16 cellular contexts compared by ENCODE assay signal in genomic region chr6:86118271-86118670, GRCh38.
DNase-seq lines count a peak whose midpoint lies in the region; ATAC-seq and TF ChIP-seq lines count a peak whose summit lies in the region.
"Had no signal": no experiment of that assay in that cellular context is flagged by ENCODE, and none has a peak within 500 bp of the region (broad histone marks: within the 10 kb centered on the region; RNA-seq: fewer than 3 reads in every experiment).

No MANE protein-coding gene starts in this region.

- peaks cover 29% of the 10 kb centered on the region for H3K9me3 ChIP-seq in mucosa of descending colon
- H3K9me3 ChIP-seq: BLaER1, Caco-2 had no signal

- H3K4me3 ChIP-seq in mucosa of descending colon = no peak overlapping the region
- H3K4me3 ChIP-seq: BLaER1, GM23338 had no signal

- no peaks in the 10 kb centered on the region for H3K4me1 ChIP-seq in mucosa of descending colon (ENCODE audit: low read depth)
- H3K4me1 ChIP-seq: BLaER1, Caco-2 had no signal

- intact Hi-C loops in mucosa of descending colon (cut with DNase I, micrococcal nuclease) = no loop called here

- peak; percentile 88 for DNase-seq in DMS 273 (lab: John Stamatoyannopoulos, UW; ENCODE audit: unreplicated experiment)
- peak; percentile 31 for DNase-seq in NCI-H1694 treated with DMSO at 0.1 percent for 48 hours (lab: John Stamatoyannopoulos, UW)
- DNase-seq in NCI-H82 (lab: John Stamatoyannopoulos, UW) = peak; percentile 81
- DNase-seq in inferior parietal cortex (ENCODE audit: extremely low spot score) = peak; percentile 5
- no peak for DNase-seq in NCI-H1105 (lab: John Stamatoyannopoulos, UW)
- DNase-seq in kidney glomerular epithelial cell (lab: John Stamatoyannopoulos, UW) = no peak
- DNase-seq in mucosa of descending colon = no peak
- DNase-seq: 8988T; AML-193; Caco-2; CD8-positive, alpha-beta memory T cell; DMS79; H7 had no signal

- H3K36me3 ChIP-seq in mucosa of descending colon (ENCODE audit: low read depth) = no peaks in the 10 kb centered on the region
- H3K36me3 ChIP-seq: BLaER1 had no signal

- no peak for TF ChIP-seq CTCF in mucosa of descending colon (IDR thresholded peaks at IDR 0.05)

- ATAC-seq in mucosa of descending colon (no peak), HG02970 (IDR thresholded peaks at IDR 0.05; ENCODE audit: low FRiP score, unreplicated experiment) (no peak)
- ATAC-seq: GM23338 had no signal

Comparison
In these comparisons a context has a peak if more than half of its experiments do, and no peak if none do; other contexts are left out.
1. DNase-seq: peak in DMS 273 (single experiment), NCI-H1694 treated with DMSO at 0.1 percent for 48 hours (single experiment), NCI-H82 (single experiment) and inferior parietal cortex (single experiment); none in NCI-H1105 (single experiment), kidney glomerular epithelial cell (single experiment) and mucosa of descending colon (0 of 3).